In genomic region chr4:85701881-85702321, GRCh38 we compare ENCODE assay signal across 8 cellular contexts.
DNase-seq lines count a peak whose midpoint lies in the region; ATAC-seq lines count a peak whose summit lies in the region.

No MANE protein-coding gene starts in this region.

- intact Hi-C loops in left ventricle myocardium superior (cut with micrococcal nuclease): no loop called here

- ATAC-seq in GM18511 (IDR thresholded peaks at IDR 0.05; ENCODE audit: unreplicated experiment) (peak; percentile 99), GM21737 (IDR thresholded peaks at IDR 0.05; ENCODE audit: unreplicated experiment) (peak; percentile 99), HG03565 (IDR thresholded peaks at IDR 0.05; ENCODE audit: unreplicated experiment) (peak; percentile 99), left ventricle myocardium superior (peak; percentile 40)

- DNase-seq in left ventricle myocardium superior (no peak), SHP77 (lab: John Stamatoyannopoulos, UW) (no peak), GOT3 (lab: John Stamatoyannopoulos, UW) (no peak), T1000 (lab: John Stamatoyannopoulos, UW) (no peak), NCI-H1092 treated with DMSO at 0.1 percent for 48 hours (lab: John Stamatoyannopoulos, UW) (no peak)

Comparison
In these comparisons a context has a peak if more than half of its experiments do, and no peak if none do; other contexts are left out.
1. ATAC-seq: peak in every context shown above with its lines; median percentile 99 in GM18511; 99 in GM21737; 99 in HG03565; 40 in left ventricle myocardium superior.